Comparison of ENCODE assay signal across 18 cellular contexts in genomic region chr9:92298036-92298435, GRCh38. TPM values are rescaled to one million over a fixed set of nuclear protein-coding genes. Genes with fewer than 3 reads are reported as not detected.
DNase-seq lines count a peak whose midpoint lies in the region; ATAC-seq, FAIRE-seq and TF ChIP-seq lines count a peak whose summit lies in the region.
"Had no signal": no experiment of that assay in that cellular context is flagged by ENCODE, and none has a peak within 500 bp of the region (broad histone marks: within the 10 kb centered on the region; RNA-seq: fewer than 3 reads in every experiment).

No MANE protein-coding gene starts in this region.

- H3K36me3 ChIP-seq in MM.1S (replicated peaks; ENCODE audit: insufficient read depth, low read length) (peaks cover 33% of the 10 kb centered on the region; the same call in 1 of the 2 replicates), GM12878 (ENCODE audit: control insufficient read depth in 2 of 2, insufficient read depth in 2 of 2, low read length in 1 of 2) (peaks cover 0 to 23% of the 10 kb centered on the region in 2 experiments; a peak in 3 of 4 replicates), gastrocnemius medialis (peaks cover 0 to 56% of the 10 kb centered on the region in 2 donors), WERI-Rb-1 (peaks cover 58% of the 10 kb centered on the region)

- SMC1A ChIA-PET in GM12878 (lab: Charles Lee; ENCODE audit: uncharacterized antibody, unreplicated experiment): interaction anchor here (1.7 kb wide), 1 partner anchor 7 kb away, joined by 5 read pairs; no protein-coding TSS in a partner anchor

- peaks cover 39% of the 10 kb centered on the region for H3K4me1 Mint-ChIP-seq in activated T-cell treated with anti-CD3 and anti-CD28 coated beads, Interleukin-2, amount 50 U/mL, for 24 hours (ENCODE audit: low read depth)

- BruUV-seq in GM12878 (replicated peaks; lab: Mats Ljungman, UMichigan): no TSS peak

- H3K9ac ChIP-seq in MM.1S (ENCODE audit: low read length): peak overlapping the region; percentile 7; the same call in 1 of the 2 replicates
- H3K9ac ChIP-seq in GM12878 (ENCODE audit: control insufficient read depth, insufficient read depth, low read length): no peak overlapping the region; the same call in 1 of the 2 replicates

- peak overlapping the region; percentile 79 for H3K27ac Mint-ChIP-seq in activated T-cell treated with anti-CD3 and anti-CD28 coated beads, Interleukin-2, amount 50 U/mL, for 24 hours

- peaks cover 86% of the 10 kb centered on the region for H3K36me3 Mint-ChIP-seq in activated T-cell treated with anti-CD3 and anti-CD28 coated beads, Interleukin-2, amount 50 U/mL, for 24 hours (ENCODE audit: low read depth)

- H3F3A ChIP-seq in MM.1S (ENCODE audit: insufficient read depth, low read length): peaks cover 39% of the 10 kb centered on the region

- no peak for ATAC-seq in GM12878
- peak; percentile 81 to 83 for ATAC-seq in gastrocnemius medialis
- no peak for ATAC-seq in GM21786 (IDR thresholded peaks at IDR 0.05; ENCODE audit: unreplicated experiment)
- ATAC-seq: left ventricle myocardium superior, mucosa of descending colon had no signal

- no peaks in the 10 kb centered on the region for H3K27me3 ChIP-seq in MM.1S (replicated peaks; ENCODE audit: insufficient read depth, low read length)
- H3K27me3 ChIP-seq in GM12878 (replicated peaks in 1 of 2; ENCODE audit: control insufficient read depth in 2 of 2, insufficient read depth in 2 of 2, low read length in 1 of 2): no peaks in the 10 kb centered on the region
- H3K27me3 ChIP-seq in gastrocnemius medialis: no peaks in the 10 kb centered on the region
- no peaks in the 10 kb centered on the region for H3K27me3 ChIP-seq in WERI-Rb-1 (ENCODE audit: insufficient read depth, low read depth, severe bottlenecking)
- H3K27me3 ChIP-seq: right atrium auricular region, thyroid gland had no signal

- peak overlapping the region; percentile 33 for H3K4me3 ChIP-seq in MM.1S (ENCODE audit: low read length)
- no peak overlapping the region for H3K4me3 ChIP-seq in GM12878
- H3K4me3 ChIP-seq in gastrocnemius medialis: no peak overlapping the region
- no peak overlapping the region for H3K4me3 ChIP-seq in WERI-Rb-1 (ENCODE audit: low read depth, low read length)
- H3K4me3 ChIP-seq: mucosa of descending colon, right atrium auricular region, thyroid gland had no signal

- no peak for DNase-seq in activated T-cell treated with anti-CD3 and anti-CD28 coated beads, Interleukin-2, amount 50 U/mL, for 24 hours
- DNase-seq in activated T-cell treated with anti-CD3 and anti-CD28 coated beads, Interleukin-2, amount 50 U/mL, for 1 hour: no peak
- DNase-seq in MM.1S: no peak
- no peak for DNase-seq in GM12878 (ENCODE audit: low read depth, low spot score)
- DNase-seq in gastrocnemius medialis: peak; percentile 19 to 42
- no peak for DNase-seq in GDM1 (lab: John Stamatoyannopoulos, UW)
- no peak for DNase-seq in WERI-Rb-1
- DNase-seq: ACHN, DND-41, left ventricle myocardium superior, mucosa of descending colon, NCI-H1092, NCI-H2029, NCI-H510A, thyroid gland had no signal

- H2AFZ ChIP-seq in MM.1S (ENCODE audit: low read length): no peak overlapping the region
- no peak overlapping the region for H2AFZ ChIP-seq in GM12878 (ENCODE audit: control insufficient read depth, low read depth, low read length)

- peak overlapping the region; percentile 62 for H3K4me2 ChIP-seq in MM.1S (ENCODE audit: low read depth, low read length)
- 0 out of 2 replicates have a peak overlapping the region, but pooled peaks have one; percentile 30 for H3K4me2 ChIP-seq in GM12878 (ENCODE audit: control insufficient read depth, insufficient read depth)

- H3K27me3 Mint-ChIP-seq in activated T-cell treated with anti-CD3 and anti-CD28 coated beads, Interleukin-2, amount 50 U/mL, for 24 hours: no peaks in the 10 kb centered on the region

- POLR2A ChIA-PET in GM12878 (lab: Charles Lee): no interaction called here

- FAIRE-seq in GM12878 (lab: Jason Lieb, UNC): no peak
- FAIRE-seq: colon had no signal

- no peak for TF ChIP-seq EP300 in GM12878 (IDR thresholded peaks at IDR 0.05; ENCODE audit: borderline replicate concordance in 1 of 2, control insufficient read depth in 1 of 2, low read depth in 2 of 2, low read length in 2 of 2)

- no peaks in the 10 kb centered on the region for H3K9me3 Mint-ChIP-seq in activated T-cell treated with anti-CD3 and anti-CD28 coated beads, Interleukin-2, amount 50 U/mL, for 24 hours

- in situ Hi-C loops in GM12878 (cut with MboI) (no loop called here), gastrocnemius medialis (cut with MboI; ENCODE audit: low sequenced_read_pairs in 4 of 4) (loop anchor here in 1 of 4 donors (25.0 kb wide), 1 partner anchor 161 kb away; no protein-coding TSS in a partner anchor)

- TF ChIP-seq POLR2A in GM12878 (IDR thresholded peaks at IDR 0.05; ENCODE audit: low read depth, low read length): no peak
- TF ChIP-seq POLR2A in gastrocnemius medialis (IDR thresholded peaks at IDR 0.05): peak; percentile 9 to 14

- RAD21 ChIA-PET in GM12878 (lab: Charles Lee; ENCODE audit: unreplicated experiment): interaction anchor here (1.6 kb wide), 1 partner anchor 160 kb away, joined by 4 read pairs; no protein-coding TSS in a partner anchor

- WGBS in GM12878 (ENCODE audit: insufficient coverage, insufficient replicate concordance, low lambda C conversion rate, missing lambda C conversion rate): 79% methylated on average over 3 of the region's 3 CpGs

- H3K9me3 ChIP-seq in MM.1S (replicated peaks; ENCODE audit: insufficient read depth, low read length) (no peaks in the 10 kb centered on the region), GM12878 (replicated peaks; ENCODE audit: control insufficient read depth, insufficient read depth, low read length) (no peaks in the 10 kb centered on the region), gastrocnemius medialis (no peaks in the 10 kb centered on the region), WERI-Rb-1 (ENCODE audit: severe bottlenecking) (no peaks in the 10 kb centered on the region)
- H3K9me3 ChIP-seq: mucosa of descending colon, right atrium auricular region, thyroid gland had no signal

- H3K4me1 ChIP-seq in MM.1S (ENCODE audit: low read length): peaks cover 22% of the 10 kb centered on the region
- peaks cover 11% of the 10 kb centered on the region for H3K4me1 ChIP-seq in GM12878 (ENCODE audit: control insufficient read depth, insufficient read depth, low read length)
- H3K4me1 ChIP-seq in gastrocnemius medialis: peaks cover 17 to 19% of the 10 kb centered on the region in 2 donors

- H3K79me2 ChIP-seq in MM.1S (ENCODE audit: low read length): peaks cover 44% of the 10 kb centered on the region
- H3K79me2 ChIP-seq in GM12878 (ENCODE audit: control insufficient read depth, insufficient read depth, low read length): peaks cover 20% of the 10 kb centered on the region

- no peaks in the 10 kb centered on the region for H4K20me1 ChIP-seq in MM.1S (ENCODE audit: insufficient read depth, low read length)
- no peaks in the 10 kb centered on the region for H4K20me1 ChIP-seq in GM12878 (ENCODE audit: control insufficient read depth, insufficient read depth)

- TF ChIP-seq CTCF in MM.1S (IDR thresholded peaks at IDR 0.05; ENCODE audit: low read length) (no peak), GM12878 (IDR thresholded peaks at IDR 0.05 in 2 of 3, conservative IDR thresholded peaks at IDR 0.05 in 1 of 3; ENCODE audit: control insufficient read depth in 2 of 3, extremely low read depth in 1 of 3, insufficient read depth in 1 of 3, low read depth in 3 of 3, low read length in 3 of 3) (no peak), gastrocnemius medialis (IDR thresholded peaks at IDR 0.05 in 4 of 5, conservative IDR thresholded peaks at IDR 0.05 in 1 of 5) (no peak), WERI-Rb-1 (IDR thresholded peaks at IDR 0.05; ENCODE audit: low read depth, low read length) (no peak)

- no peak for TF ChIP-seq RAD21 in GM12878 (IDR thresholded peaks at IDR 0.05; ENCODE audit: insufficient read depth, low read depth, low read length)

- no peaks in the 10 kb centered on the region for H3K9me2 ChIP-seq in MM.1S (replicated peaks; ENCODE audit: insufficient read depth, low read length)

- no peak overlapping the region for H3K4me3 Mint-ChIP-seq in activated T-cell treated with anti-CD3 and anti-CD28 coated beads, Interleukin-2, amount 50 U/mL, for 24 hours

- H3K27ac ChIP-seq in MM.1S (ENCODE audit: low read length) (peak overlapping the region; percentile 50; the same call in 1 of the 2 replicates), GM12878 (ENCODE audit: control insufficient read depth, insufficient read depth) (peak overlapping the region; percentile 15; the same call in 1 of the 2 replicates), gastrocnemius medialis (peak overlapping the region; percentile 77 to 83 (median 81)), WERI-Rb-1 (no peak overlapping the region)
- H3K27ac ChIP-seq: right atrium auricular region, thyroid gland had no signal

- CTCF ChIA-PET in GM12878 (lab: Yijun Ruan, JAX): no interaction called here

- intact Hi-C loops in GM12878 (cut with micrococcal nuclease; ENCODE audit: unreplicated experiment): no loop called here
- intact Hi-C loops in gastrocnemius medialis (cut with DNase I; ENCODE audit: low total_unique reads): loop anchor here (1.0 to 10.0 kb wide), 2 partner anchors 27 to 467 kb away; partner anchors contain the start of genes BICD2, CENPP and NOL8

RNA-seq across cellular contexts. Expression of gene IARS1, which starts 4.5 kb away (rescaled TPM):
- 644 and 645 TPM in 2 replicates for total RNA-seq in GM12878 (2013; cell fraction: nucleolus; rRNA removed)
- total RNA-seq in GM12878 (2014; rRNA removed) (192 and 241 TPM in 2 replicates), GM12878 (2014; rRNA removed; fragmentation: Illumina TruSeq; extraction: Trizol) (227 and 229 TPM in 2 replicates), GM12878 (2021) (140 and 144 TPM in 2 replicates), gastrocnemius medialis (100 to 1,000 TPM in 2 of 4 donors, 10 to 100 TPM in 2; 87.0 to 111 (median 100) TPM)
- polyA plus RNA-seq in GM12878 (2011; ENCODE audit: low read depth): 64.1 TPM
- polyA plus RNA-seq in GM12878 (2011; rRNA removed) (80.0 and 83.1 TPM in 2 replicates), GM12878 (2014; fragmentation: Illumina TruSeq; extraction: Trizol) (162 and 188 TPM in 2 replicates), GM12878 (2014; fragmentation: Nextera tagmentation; extraction: Ambion mirVana) (10 to 100 TPM; 71.0 to 78.8 TPM), GM12878 (2014; rRNA removed) (92.4 and 98.0 TPM in 2 replicates), GM12878 (2016; fragmentation: Nextera tagmentation; extraction: Ambion mirVana) (100 to 1,000 TPM; 180 to 196 TPM)
- 59.8 and 75.8 TPM in 2 replicates for polyA plus RNA-seq in GM12878 (2011; cell fraction: cytosol; rRNA removed)
- polyA plus RNA-seq in GM12878 (2011; cell fraction: nucleus; rRNA removed): 172 and 185 TPM in 2 replicates
- polyA plus RNA-seq in GM12878 (2012): 64.6 and 85.2 TPM in 2 replicates
- 117 and 174 TPM in 2 replicates for polyA minus RNA-seq in GM12878 (2011; rRNA and poly(A)+ RNA removed)
- polyA minus RNA-seq in GM12878 (2011; cell fraction: cytosol; rRNA and poly(A)+ RNA removed): 62.0 and 67.0 TPM in 2 replicates
- polyA minus RNA-seq in GM12878 (2011; cell fraction: nucleus; rRNA and poly(A)+ RNA removed): 107 and 146 TPM in 2 replicates

RNA-seq across cellular contexts. Expression of gene NOL8, which starts 27.1 kb away (rescaled TPM):
- total RNA-seq in GM12878 (2013; cell fraction: nucleolus; rRNA removed): 163 and 178 TPM in 2 replicates
- total RNA-seq in GM12878 (2014; rRNA removed) (35.4 and 37.4 TPM in 2 replicates), GM12878 (2014; rRNA removed; fragmentation: Illumina TruSeq; extraction: Trizol) (41.6 and 46.1 TPM in 2 replicates), GM12878 (2021) (34.4 and 35.3 TPM in 2 replicates), gastrocnemius medialis (10 to 100 TPM; 11.5 to 20.2 (median 14.0) TPM)
- polyA plus RNA-seq in GM12878 (2011; ENCODE audit: low read depth): 16.3 TPM
- polyA plus RNA-seq in GM12878 (2011; rRNA removed) (34.9 and 55.5 TPM in 2 replicates), GM12878 (2014; fragmentation: Illumina TruSeq; extraction: Trizol) (55.5 and 62.8 TPM in 2 replicates), GM12878 (2014; fragmentation: Nextera tagmentation; extraction: Ambion mirVana) (10 to 100 TPM; 55.9 to 58.6 TPM), GM12878 (2014; rRNA removed) (23.3 and 33.6 TPM in 2 replicates), GM12878 (2016; fragmentation: Nextera tagmentation; extraction: Ambion mirVana) (10 to 100 TPM; 52.3 to 54.4 TPM)
- polyA plus RNA-seq in GM12878 (2011; cell fraction: cytosol; rRNA removed): 9.4 and 11.9 TPM in 2 replicates
- polyA plus RNA-seq in GM12878 (2011; cell fraction: nucleus; rRNA removed): 51.7 and 67.1 TPM in 2 replicates
- 25.5 and 27.8 TPM in 2 replicates for polyA plus RNA-seq in GM12878 (2012)
- 40.5 and 64.7 TPM in 2 replicates for polyA minus RNA-seq in GM12878 (2011; rRNA and poly(A)+ RNA removed)
- polyA minus RNA-seq in GM12878 (2011; cell fraction: cytosol; rRNA and poly(A)+ RNA removed): 11.9 and 16.8 TPM in 2 replicates
- 42.4 and 61.9 TPM in 2 replicates for polyA minus RNA-seq in GM12878 (2011; cell fraction: nucleus; rRNA and poly(A)+ RNA removed)

RNA-seq across cellular contexts. Expression of gene CENPP, which starts 27.7 kb away (rescaled TPM):
- 38.2 and 39.9 TPM in 2 replicates for total RNA-seq in GM12878 (2013; cell fraction: nucleolus; rRNA removed)
- total RNA-seq in GM12878 (2014; rRNA removed) (20.3 and 24.2 TPM in 2 replicates), GM12878 (2014; rRNA removed; fragmentation: Illumina TruSeq; extraction: Trizol) (22.1 and 24.5 TPM in 2 replicates), GM12878 (2021) (17.5 and 19.3 TPM in 2 replicates), gastrocnemius medialis (10 to 100 TPM in 1 of 4 donors, 1 to 10 TPM in 3; 1.8 to 11.5 (median 8.7) TPM)
- polyA plus RNA-seq in GM12878 (2011; ENCODE audit: low read depth): 5.2 TPM
- polyA plus RNA-seq in GM12878 (2011; rRNA removed) (13.2 and 21.0 TPM in 2 replicates), GM12878 (2014; fragmentation: Illumina TruSeq; extraction: Trizol) (26.9 and 28.1 TPM in 2 replicates), GM12878 (2014; fragmentation: Nextera tagmentation; extraction: Ambion mirVana) (10 to 100 TPM in 1 of 2 experiments, 1 to 10 TPM in 1; 9.4 to 11.7 TPM), GM12878 (2014; rRNA removed) (14.9 and 15.2 TPM in 2 replicates), GM12878 (2016; fragmentation: Nextera tagmentation; extraction: Ambion mirVana) (10 to 100 TPM; 30.2 to 31.4 TPM)
- 3.8 and 5.9 TPM in 2 replicates for polyA plus RNA-seq in GM12878 (2011; cell fraction: cytosol; rRNA removed)
- 6.4 and 9.9 TPM in 2 replicates for polyA plus RNA-seq in GM12878 (2011; cell fraction: nucleus; rRNA removed)
- polyA plus RNA-seq in GM12878 (2012): 7.6 and 10.6 TPM in 2 replicates
- 6.6 and 8.0 TPM in 2 replicates for polyA minus RNA-seq in GM12878 (2011; rRNA and poly(A)+ RNA removed)
- polyA minus RNA-seq in GM12878 (2011; cell fraction: cytosol; rRNA and poly(A)+ RNA removed): 1.6 and 1.9 TPM in 2 replicates
- polyA minus RNA-seq in GM12878 (2011; cell fraction: nucleus; rRNA and poly(A)+ RNA removed): 13.9 and 29.1 TPM in 2 replicates

Comparison
In these comparisons a context has a peak if more than half of its experiments do, and no peak if none do; other contexts are left out.
1. DNase-seq: peak in gastrocnemius medialis (2 of 2); none in activated T-cell treated with anti-CD3 and anti-CD28 coated beads, Interleukin-2, amount 50 U/mL, for 24 hours (single experiment), activated T-cell treated with anti-CD3 and anti-CD28 coated beads, Interleukin-2, amount 50 U/mL, for 1 hour (single experiment), MM.1S (single experiment), GM12878 (single experiment), GDM1 (single experiment) and WERI-Rb-1 (single experiment).
2. ATAC-seq: peak in gastrocnemius medialis (2 of 2); none in GM12878 (single experiment) and GM21786 (single experiment).